1 cellular context compared by ENCODE assay signal in the genomic region with DNA sequence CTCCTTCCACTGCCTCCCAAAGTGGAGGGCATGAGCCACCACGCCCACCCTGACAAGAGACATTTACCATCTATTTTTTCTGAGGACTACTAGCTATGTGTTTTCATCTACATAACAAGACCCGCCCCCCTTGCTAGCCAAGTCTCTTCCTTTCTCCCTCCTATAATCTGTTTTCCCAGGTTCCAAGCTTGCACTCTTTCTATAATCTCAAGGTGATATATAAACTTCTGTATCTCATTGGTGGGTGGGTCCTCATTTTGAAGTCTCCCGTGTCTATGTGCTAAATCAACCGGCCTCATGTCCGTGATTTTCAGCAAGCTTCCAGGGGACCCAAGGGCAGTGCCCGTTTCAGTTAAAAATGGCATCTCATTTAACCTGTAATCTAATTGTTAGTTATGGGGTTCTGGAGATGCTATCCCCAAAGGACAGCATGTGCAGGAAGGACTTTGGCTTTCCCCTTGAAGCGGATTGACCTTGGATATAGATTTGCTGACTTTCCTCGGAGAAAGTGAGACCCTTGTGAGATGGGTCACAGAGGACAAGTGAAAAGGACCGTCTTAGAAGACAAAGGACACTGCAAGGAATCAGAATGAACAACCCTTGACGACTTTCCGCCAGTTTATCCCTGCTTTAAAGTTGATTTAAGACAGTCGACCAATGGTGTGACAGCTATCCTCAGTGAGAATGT.
TF ChIP-seq lines count a peak whose summit lies in the region.

No MANE protein-coding gene starts in this region.

TF ChIP-seq in H1, 55 proteins besides CTCF, POLR2A, EP300 and RAD21:
- TF ChIP-seq BACH1 (IDR thresholded peaks at IDR 0.05; ENCODE audit: low read length) (no peak), JUND (IDR thresholded peaks at IDR 0.05; ENCODE audit: low read length) (no peak), SIRT6 (IDR thresholded peaks at IDR 0.05; ENCODE audit: low read length) (no peak), TAF1 (IDR thresholded peaks at IDR 0.05; ENCODE audit: low read depth, low read length) (0 out of 2 replicates have a peak, but pooled peaks have one; percentile 27), TAF7 (optimal IDR thresholded peaks at IDR 0.05; ENCODE audit: borderline replicate concordance, low read depth, low read length) (peak; percentile 57), NANOG (IDR thresholded peaks at IDR 0.05; ENCODE audit: insufficient read depth, low read depth, low read length, poor library complexity, severe bottlenecking) (no peak), ASH2L (IDR thresholded peaks at IDR 0.05; ENCODE audit: low read length) (no peak), CBX5 (IDR thresholded peaks at IDR 0.05; ENCODE audit: low read depth, low read length) (no peak), SP4 (IDR thresholded peaks at IDR 0.05; ENCODE audit: low read length) (0 out of 2 replicates have a peak, but pooled peaks have one; percentile 24), POLR2AphosphoS5 (IDR thresholded peaks at IDR 0.05; ENCODE audit: low read depth, low read length) (peak; percentile 86), TEAD4 (IDR thresholded peaks at IDR 0.05; ENCODE audit: low read depth, low read length) (no peak), GTF2F1 (IDR thresholded peaks at IDR 0.05; ENCODE audit: borderline replicate concordance, low read depth, low read length) (peak; percentile 36; the same call in 1 of the 2 replicates)
